Comparison of ENCODE assay signal across 24 cellular contexts in genomic region chr10:124042656-124043309, GRCh38. TPM values are rescaled to one million over a fixed set of nuclear protein-coding genes. Genes with fewer than 3 reads are reported as not detected.
DNase-seq lines count a peak whose midpoint lies in the region; ATAC-seq, FAIRE-seq and TF ChIP-seq lines count a peak whose summit lies in the region.
"Had no signal": no experiment of that assay in that cellular context is flagged by ENCODE, and none has a peak within 500 bp of the region (broad histone marks: within the 10 kb centered on the region; RNA-seq: fewer than 3 reads in every experiment).

No MANE protein-coding gene starts in this region.

- no peaks in the 10 kb centered on the region for H3K9me2 ChIP-seq in GM23248 (ENCODE audit: insufficient read depth)

- ATAC-seq in activated naive CD4-positive, alpha-beta T cell treated with anti-CD3 and anti-CD28 coated beads, Interleukin-2, amount 50 U/mL, for 72 hours: no peak
- peak; percentile 11; the same call in 2 of the 3 replicates for ATAC-seq in GM12878
- no peak for ATAC-seq in HG02885 (IDR thresholded peaks at IDR 0.05; ENCODE audit: poor library complexity, unreplicated experiment)
- ATAC-seq: effector memory CD8-positive, alpha-beta T cell; left ventricle myocardium superior had no signal

- H3K27ac ChIP-seq in GM12878 (ENCODE audit: control insufficient read depth, insufficient read depth): peak overlapping the region; percentile 50; the same call in 1 of the 2 replicates
- H3K27ac ChIP-seq in stomach smooth muscle (ENCODE audit: low read length): peak overlapping the region; percentile 78
- H3K27ac ChIP-seq in GM23248: no peak overlapping the region
- H3K27ac ChIP-seq: vagina had no signal

- TF ChIP-seq EP300 in GM12878 (IDR thresholded peaks at IDR 0.05; ENCODE audit: borderline replicate concordance in 1 of 2, control insufficient read depth in 1 of 2, low read depth in 2 of 2, low read length in 2 of 2): no peak

- H3K36me3 Mint-ChIP-seq in activated naive CD4-positive, alpha-beta T cell treated with anti-CD3 and anti-CD28 coated beads, Interleukin-2, amount 50 U/mL, for 72 hours: peaks cover 23 to 29% of the 10 kb centered on the region in 2 donors
- H3K36me3 Mint-ChIP-seq in mesothelial cell of epicardium (peaks cover 39% of the 10 kb centered on the region), Caco-2 (ENCODE audit: insufficient read depth, unreplicated experiment) (peaks cover 18% of the 10 kb centered on the region)
- H3K36me3 Mint-ChIP-seq: activated naive CD8-positive, alpha-beta T cell had no signal

- H3K4me1 Mint-ChIP-seq in mesothelial cell of epicardium: peaks cover 16% of the 10 kb centered on the region
- no peaks in the 10 kb centered on the region for H3K4me1 Mint-ChIP-seq in Caco-2 (ENCODE audit: low read depth, unreplicated experiment)

- TF ChIP-seq RAD21 in GM12878 (IDR thresholded peaks at IDR 0.05; ENCODE audit: insufficient read depth, low read depth, low read length): no peak

- H3K79me2 ChIP-seq in GM12878 (ENCODE audit: control insufficient read depth, insufficient read depth, low read length) (no peaks in the 10 kb centered on the region), GM23248 (ENCODE audit: insufficient read depth) (no peaks in the 10 kb centered on the region)

- TF ChIP-seq CTCF in GM12878 (IDR thresholded peaks at IDR 0.05 in 2 of 3, conservative IDR thresholded peaks at IDR 0.05 in 1 of 3; ENCODE audit: control insufficient read depth in 2 of 3, extremely low read depth in 1 of 3, insufficient read depth in 1 of 3, low read depth in 3 of 3, low read length in 3 of 3) (no peak), mesothelial cell of epicardium (IDR thresholded peaks at IDR 0.05; ENCODE audit: unreplicated experiment) (no peak), Caco-2 (IDR thresholded peaks at IDR 0.05; ENCODE audit: insufficient read depth in 1 of 2, low read depth in 1 of 2, low read length in 1 of 2, severe bottlenecking in 1 of 2, unreplicated experiment in 1 of 2) (no peak)

- TF ChIP-seq POLR2A in GM12878 (IDR thresholded peaks at IDR 0.05; ENCODE audit: low read depth, low read length): no peak

- peak overlapping the region; percentile 18; the same call in 1 of the 2 replicates for H2AFZ ChIP-seq in GM12878 (ENCODE audit: control insufficient read depth, low read depth, low read length)
- H2AFZ ChIP-seq in GM23248: no peak overlapping the region

- peak overlapping the region; percentile 55 to 72 for H3K27ac Mint-ChIP-seq in activated naive CD4-positive, alpha-beta T cell treated with anti-CD3 and anti-CD28 coated beads, Interleukin-2, amount 50 U/mL, for 72 hours
- H3K27ac Mint-ChIP-seq in mesothelial cell of epicardium (peak overlapping the region; percentile 67), Caco-2 (ENCODE audit: unreplicated experiment) (no peak overlapping the region)
- H3K27ac Mint-ChIP-seq: activated naive CD8-positive, alpha-beta T cell; activated T-cell treated with anti-CD3 and anti-CD28 coated beads, Interleukin-2, amount 50 U/mL, for 72 hours; effector memory CD8-positive, alpha-beta T cell had no signal

- H3K36me3 ChIP-seq in GM12878 (ENCODE audit: control insufficient read depth in 2 of 2, insufficient read depth in 2 of 2, low read length in 1 of 2): no peaks in the 10 kb centered on the region
- peaks cover 21 to 28% of the 10 kb centered on the region in 2 donors for H3K36me3 ChIP-seq in stomach smooth muscle (ENCODE audit: control insufficient read depth in 2 of 2, insufficient read depth in 2 of 2, low read length in 2 of 2)
- H3K36me3 ChIP-seq in GM23248 (ENCODE audit: low read depth): no peaks in the 10 kb centered on the region
- H3K36me3 ChIP-seq in Caco-2 (ENCODE audit: control insufficient read depth, insufficient read depth, low read length): no peaks in the 10 kb centered on the region; the same call in 1 of the 2 replicates

- CTCF ChIA-PET in GM12878 (lab: Yijun Ruan, JAX) (interaction anchor here (0.9 to 1.4 kb wide), 5 partner anchors 11 to 179 kb away, joined by 3 to 5 read pairs (median 3); no protein-coding TSS in a partner anchor), Caco-2 (lab: Charles Lee) (no interaction called here)

- RAD21 ChIA-PET in GM12878 (lab: Charles Lee; ENCODE audit: unreplicated experiment): interaction anchor here (0.8 to 1.8 kb wide), 4 partner anchors 12 to 346 kb away, joined by 3 to 7 read pairs (median 4); no protein-coding TSS in a partner anchor

- H3K4me3 ChIP-seq in GM12878 (no peak overlapping the region), stomach smooth muscle (ENCODE audit: low read length in 2 of 2) (no peak overlapping the region), GM23248 (no peak overlapping the region), Caco-2 (ENCODE audit: low read depth, low read length) (no peak overlapping the region)
- H3K4me3 ChIP-seq: vagina had no signal

- FAIRE-seq in GM12878 (lab: Jason Lieb, UNC): no peak
- FAIRE-seq: D721Med, H54 had no signal

- 20% methylated on average over 8 of the region's 8 CpGs for WGBS in GM12878 (ENCODE audit: insufficient coverage, insufficient replicate concordance, low lambda C conversion rate, missing lambda C conversion rate)
- 43 to 44% methylated on average over 8 of the region's 8 CpGs for WGBS in GM23248 (ENCODE audit: low coverage in 1 of 2, low lambda C conversion rate in 2 of 2, missing lambda C conversion rate in 2 of 2), 2 experiments

- no peaks in the 10 kb centered on the region for H3K27me3 Mint-ChIP-seq in mesothelial cell of epicardium (ENCODE audit: low read depth)
- H3K27me3 Mint-ChIP-seq in Caco-2 (ENCODE audit: insufficient read depth, unreplicated experiment): peaks cover 4% of the 10 kb centered on the region

- H3K4me3 Mint-ChIP-seq in mesothelial cell of epicardium (no peak overlapping the region), Caco-2 (ENCODE audit: unreplicated experiment) (no peak overlapping the region)
- H3K4me3 Mint-ChIP-seq: activated naive CD8-positive, alpha-beta T cell; activated T-cell treated with anti-CD3 and anti-CD28 coated beads, Interleukin-2, amount 50 U/mL, for 72 hours; effector memory CD8-positive, alpha-beta T cell had no signal

- BruUV-seq in GM12878 (replicated peaks; lab: Mats Ljungman, UMichigan) (no TSS peak), Caco-2 (replicated peaks; lab: Mats Ljungman, UMichigan) (no TSS peak)

- H3K9ac ChIP-seq in GM12878 (ENCODE audit: control insufficient read depth, insufficient read depth, low read length) (no peak overlapping the region), stomach smooth muscle (ENCODE audit: low read length in 2 of 2) (peak overlapping the region; percentile 5 to 47), GM23248 (no peak overlapping the region)

- H3K4me1 ChIP-seq in GM12878 (ENCODE audit: control insufficient read depth, insufficient read depth, low read length): peaks cover 19% of the 10 kb centered on the region
- peaks cover 63% of the 10 kb centered on the region for H3K4me1 ChIP-seq in stomach smooth muscle (ENCODE audit: control insufficient read depth, insufficient read depth, low read length)
- no peaks in the 10 kb centered on the region for H3K4me1 ChIP-seq in GM23248 (ENCODE audit: insufficient read depth)
- H3K4me1 ChIP-seq in Caco-2: peaks cover 2% of the 10 kb centered on the region; the same call in 1 of the 2 replicates

- H4K20me1 ChIP-seq in GM12878 (ENCODE audit: control insufficient read depth, insufficient read depth) (no peaks in the 10 kb centered on the region), GM23248 (ENCODE audit: insufficient read depth) (no peaks in the 10 kb centered on the region)

- no peaks in the 10 kb centered on the region; the same call in 2 of the 3 replicates for H3K9me3 ChIP-seq in GM12878 (replicated peaks; ENCODE audit: control insufficient read depth, insufficient read depth, low read length)
- H3K9me3 ChIP-seq in stomach smooth muscle (ENCODE audit: control insufficient read depth in 2 of 2, low read length in 2 of 2): no peaks in the 10 kb centered on the region
- H3K9me3 ChIP-seq in GM23248 (ENCODE audit: low read depth): no peaks in the 10 kb centered on the region
- H3K9me3 ChIP-seq in Caco-2: no peaks in the 10 kb centered on the region
- H3K9me3 ChIP-seq: vagina had no signal

- POLR2A ChIA-PET in GM12878 (lab: Charles Lee) (interaction anchor here (1.3 kb wide), 1 partner anchor 243 kb away, joined by 3 read pairs; no protein-coding TSS in a partner anchor), Caco-2 (lab: Charles Lee) (no interaction called here)

- intact Hi-C loops in GM12878 (cut with micrococcal nuclease; ENCODE audit: unreplicated experiment) (no loop called here), Caco-2 (cut with micrococcal nuclease; ENCODE audit: unreplicated experiment) (no loop called here)

- DNase-seq in activated naive CD4-positive, alpha-beta T cell treated with anti-CD3 and anti-CD28 coated beads, Interleukin-2, amount 50 U/mL, for 72 hours (ENCODE audit: low spot score in 2 of 2): no peak
- no peak for DNase-seq in activated naive CD4-positive, alpha-beta T cell treated with Interleukin-2 at 50 U/mL for 16 hours
- no peak for DNase-seq in GM12878 (ENCODE audit: low read depth, low spot score)
- no peak for DNase-seq in mesothelial cell of epicardium (ENCODE audit: low spot score in 2 of 2, unreplicated experiment in 2 of 2)
- DNase-seq in GM23248: no peak
- no peak for DNase-seq in Caco-2
- DNase-seq: 8988T; activated CD4-positive, alpha-beta T cell treated with anti-CD3 and anti-CD28 coated beads for 1 hour; activated T-cell treated with anti-CD3 and anti-CD28 coated beads, Interleukin-2, amount 50 U/mL, for 72 hours; AML-193; effector memory CD8-positive, alpha-beta T cell; left ventricle myocardium superior; NCI-H2029 treated with DMSO at 0.1 percent for 48 hours; NCI-H446 treated with DMSO at 0.1 percent for 48 hours; NK-92 treated with Interleukin-12 subunit alpha and Interleukin-12 subunit beta, amount 100 ng/mL, for 24 hours; occipital lobe; stimulated activated CD8-positive, alpha-beta memory T cell treated with anti-CD3 and anti-CD28 coated beads, Interleukin-4, amount 100 ng/mL, for 48 hours had no signal

- no peaks in the 10 kb centered on the region for H3F3A ChIP-seq in GM23248 (ENCODE audit: insufficient read depth)

- SMC1A ChIA-PET in GM12878 (lab: Charles Lee; ENCODE audit: uncharacterized antibody, unreplicated experiment): interaction anchor here (0.6 to 2.1 kb wide), 10 partner anchors 9 to 749 kb away, joined by 3 to 7 read pairs (median 5); no protein-coding TSS in a partner anchor

- H3K4me2 ChIP-seq in GM12878 (ENCODE audit: control insufficient read depth, insufficient read depth) (peak overlapping the region; percentile 3; the same call in 1 of the 2 replicates), GM23248 (ENCODE audit: unreplicated experiment) (no peak overlapping the region)

- in situ Hi-C loops in GM12878 (cut with MboI) (no loop called here), GM23248 (cut with MboI) (no loop called here)

- peaks cover 0 to 5% of the 10 kb centered on the region in 2 donors for H3K9me3 Mint-ChIP-seq in activated naive CD4-positive, alpha-beta T cell treated with anti-CD3 and anti-CD28 coated beads, Interleukin-2, amount 50 U/mL, for 72 hours
- H3K9me3 Mint-ChIP-seq in mesothelial cell of epicardium: no peaks in the 10 kb centered on the region
- no peaks in the 10 kb centered on the region for H3K9me3 Mint-ChIP-seq in Caco-2 (ENCODE audit: unreplicated experiment)
- H3K9me3 Mint-ChIP-seq: activated T-cell treated with anti-CD3 and anti-CD28 coated beads, Interleukin-2, amount 50 U/mL, for 72 hours had no signal

- H3K27me3 ChIP-seq in GM12878 (replicated peaks in 1 of 2; ENCODE audit: control insufficient read depth in 2 of 2, insufficient read depth in 2 of 2, low read length in 1 of 2) (no peaks in the 10 kb centered on the region; a peak in 2 of 4 replicates), stomach smooth muscle (ENCODE audit: control insufficient read depth in 1 of 2, insufficient read depth in 2 of 2, low read length in 2 of 2) (no peaks in the 10 kb centered on the region), GM23248 (replicated peaks; ENCODE audit: insufficient read depth) (peaks cover 39% of the 10 kb centered on the region), Caco-2 (replicated peaks; ENCODE audit: control insufficient read depth, insufficient read depth, low read length) (no peaks in the 10 kb centered on the region)
- H3K27me3 ChIP-seq: vagina had no signal

RNA-seq across cellular contexts. Expression of gene CHST15, which starts 50.6 kb away (rescaled TPM):
- 1 to 10 TPM in 1 of 2 donors, under 1 TPM in 1; 0.80 to 7.8 TPM for total RNA-seq in activated naive CD4-positive, alpha-beta T cell treated with anti-CD3 and anti-CD28 coated beads, Interleukin-2, amount 50 U/mL, for 72 hours
- 1.5 and 2.0 TPM in 2 replicates for total RNA-seq in GM12878 (2013; cell fraction: nucleolus; rRNA removed)
- total RNA-seq in GM12878 (2014; rRNA removed): under 0.01 and 0.17 TPM in 2 replicates
- total RNA-seq in GM12878 (2014; rRNA removed; fragmentation: Illumina TruSeq; extraction: Trizol): 0.04 TPM in 1 of 2 replicates, not detected in the other
- 0.32 and 0.51 TPM in 2 replicates for total RNA-seq in GM12878 (2021)
- 0.46 TPM for polyA plus RNA-seq in GM12878 (2011; ENCODE audit: low read depth)
- polyA plus RNA-seq in GM12878 (2011; rRNA removed): 0.42 and 0.53 TPM in 2 replicates
- polyA plus RNA-seq in GM12878 (2011; cell fraction: cytosol; rRNA removed): 0.48 and 0.57 TPM in 2 replicates
- polyA plus RNA-seq in GM12878 (2011; cell fraction: nucleus; rRNA removed): 1.2 and 2.5 TPM in 2 replicates
- 0.32 and 0.46 TPM in 2 replicates for polyA plus RNA-seq in GM12878 (2012)
- 0.03 and 0.06 TPM in 2 replicates for polyA plus RNA-seq in GM12878 (2014; fragmentation: Illumina TruSeq; extraction: Trizol)
- under 1 TPM in 1 of 2 experiments, not detected in 1; 0.02 TPM for polyA plus RNA-seq in GM12878 (2014; fragmentation: Nextera tagmentation; extraction: Ambion mirVana)
- 0.05 TPM in 2 replicates for polyA plus RNA-seq in GM12878 (2014; rRNA removed)
- polyA plus RNA-seq in GM12878 (2016; fragmentation: Nextera tagmentation; extraction: Ambion mirVana): under 1 TPM; 0.05 TPM
- 0.72 and 0.80 TPM in 2 replicates for polyA minus RNA-seq in GM12878 (2011; rRNA and poly(A)+ RNA removed)
- 0.40 and 0.73 TPM in 2 replicates for polyA minus RNA-seq in GM12878 (2011; cell fraction: cytosol; rRNA and poly(A)+ RNA removed)
- polyA minus RNA-seq in GM12878 (2011; cell fraction: nucleus; rRNA and poly(A)+ RNA removed): 0.57 and 1.3 TPM in 2 replicates
- total RNA-seq in mesothelial cell of epicardium: 34.5 to 39.4 TPM (median 35.9 TPM) in 3 replicates
- 0.11 and 0.25 TPM in 2 replicates for total RNA-seq in GM23248 (2014; rRNA removed; shearing (Covaris generic))
- 0.06 and 0.34 TPM in 2 replicates for polyA plus RNA-seq in GM23248 (2016; fragmentation: Nextera tagmentation; extraction: Ambion mirVana)
- total RNA-seq in Caco-2 (2022): 26.1 and 26.7 TPM in 2 replicates
- total RNA-seq: G401 had no signal

Comparison
In these comparisons a context has a peak if more than half of its experiments do, and no peak if none do; other contexts are left out.
1. H3K9ac ChIP-seq: peak in stomach smooth muscle (2 of 2); none in GM12878 (single experiment) and GM23248 (single experiment).